In genomic region chr1:182235952-182236650, GRCh38 we compare ENCODE assay signal across 9 cellular contexts.
A peak's percentile ranks its signal among the peaks of the same experiment; 100 is the strongest.
DNase-seq lines count a peak whose midpoint lies in the region; ATAC-seq and TF ChIP-seq lines count a peak whose summit lies in the region.
"Had no signal": no experiment of that assay in that cellular context is flagged by ENCODE, and none has a peak within 500 bp of the region (broad histone marks: within the 10 kb centered on the region; RNA-seq: fewer than 3 reads in every experiment).

No MANE protein-coding gene starts in this region.

- 60 to 82% methylated on average over 11 of the region's 11 CpGs for WGBS in lung, 2 donors

- peak; percentile 75 for ATAC-seq in lung (ENCODE audit: insufficient read depth, low FRiP score)
- no peak for ATAC-seq in HG03342 (IDR thresholded peaks at IDR 0.05; ENCODE audit: unreplicated experiment)
- ATAC-seq in GM18870 (IDR thresholded peaks at IDR 0.05; ENCODE audit: unreplicated experiment), result no peak

- DNase-seq in COLO829 (ENCODE audit: low spot score) (peak; percentile 74), NCI-H1436 (lab: John Stamatoyannopoulos, UW) (peak; percentile 84), anterior cingulate cortex (lab: John Stamatoyannopoulos, UW) (peak in 36 of 58 donors; percentile 5 to 76 (median 44)), lung (ENCODE audit: low spot score) (peak; percentile 31), activated gamma-delta T cell (lab: John Stamatoyannopoulos, UW) (no peak)
- DNase-seq in activated effector memory CD4-positive, alpha-beta T cell treated with Interleukin-2 at 50 U/mL for 16 hours, result no peak
- DNase-seq: activated T-cell treated with anti-CD3 and anti-CD28 coated beads for 4 hours had no signal

- H3K27me3 ChIP-seq in lung (ENCODE audit: control insufficient read depth, insufficient read depth), result no peaks in the 10 kb centered on the region

- H3K4me3 ChIP-seq in lung, result no peak overlapping the region

- no peaks in the 10 kb centered on the region for H3K36me3 ChIP-seq in lung (ENCODE audit: control insufficient read depth in 2 of 2, insufficient read depth in 2 of 2, low read length in 2 of 2)

- peaks cover 0 to 7% of the 10 kb centered on the region in 2 donors for H3K4me1 ChIP-seq in lung (ENCODE audit: control insufficient read depth in 2 of 2, insufficient read depth in 2 of 2, low read length in 2 of 2)

- no peak for TF ChIP-seq CTCF in lung (IDR thresholded peaks at IDR 0.05; ENCODE audit: control extremely low read depth, extremely low read depth)

- no peaks in the 10 kb centered on the region for H3K9me3 ChIP-seq in lung (ENCODE audit: control insufficient read depth in 2 of 2, insufficient read depth in 1 of 2, low read length in 1 of 2)

- peak overlapping the region; percentile 47 to 52 for H3K27ac ChIP-seq in lung (ENCODE audit: low read depth in 1 of 2, low read length in 1 of 2)

Comparison
In these comparisons a context has a peak if more than half of its experiments do, and no peak if none do; other contexts are left out.
1. DNase-seq: peak in COLO829 (single experiment), NCI-H1436 (single experiment), anterior cingulate cortex (36 of 58) and lung (single experiment); none in activated effector memory CD4-positive, alpha-beta T cell treated with Interleukin-2 at 50 U/mL for 16 hours (single experiment) and activated gamma-delta T cell (single experiment).